Comparison of ENCODE assay signal across 1 cellular context in the genomic region with DNA sequence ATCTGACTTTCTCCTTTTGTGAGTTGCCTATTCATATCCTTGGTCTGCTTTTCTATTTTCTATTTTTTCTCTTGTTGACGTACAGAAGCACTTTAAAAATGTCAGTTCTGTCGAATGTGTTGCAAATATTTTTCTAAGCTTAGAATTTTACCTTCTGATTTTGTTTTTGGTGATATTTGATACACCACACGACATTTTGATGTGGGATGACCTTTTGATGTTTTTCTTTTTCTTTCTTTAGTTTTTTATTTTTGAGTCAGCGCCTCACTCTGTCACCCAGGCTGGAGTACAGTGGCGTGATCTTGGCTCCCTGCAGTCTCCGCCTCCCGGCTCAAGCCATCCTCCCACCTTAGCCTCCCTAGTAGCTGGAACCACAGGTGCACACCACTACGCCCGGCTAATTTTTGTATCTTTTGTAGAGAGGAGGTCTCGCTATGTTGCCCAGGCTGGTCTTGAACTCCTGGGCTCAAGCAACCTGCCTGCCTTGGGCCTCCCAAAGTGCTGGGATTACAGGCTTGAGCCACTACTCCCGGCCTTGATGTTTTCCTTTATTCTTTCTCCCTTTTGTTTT.
TF ChIP-seq lines count a peak whose summit lies in the region.

No MANE protein-coding gene starts in this region.

TF ChIP-seq in A549, 52 proteins besides CTCF, POLR2A, EP300 and RAD21 (continued from another document):
- TF ChIP-seq HOXA7 (CRISPR knock-in tag; IDR thresholded peaks at IDR 0.05) (peak; percentile 76; the same call in 1 of the 2 replicates), RFX5 (IDR thresholded peaks at IDR 0.05) (no peak), CBX8 (IDR thresholded peaks at IDR 0.05) (no peak), CBX2 (IDR thresholded peaks at IDR 0.05; ENCODE audit: borderline replicate concordance, low read depth) (no peak), HOXB13 (CRISPR knock-in tag; IDR thresholded peaks at IDR 0.05; ENCODE audit: low read depth) (peak; percentile 40; the same call in 1 of the 2 replicates)
TF ChIP-seq in A549: peak in this region for 3.
